Comparison of ENCODE assay signal across 8 cellular contexts in the genomic region with DNA sequence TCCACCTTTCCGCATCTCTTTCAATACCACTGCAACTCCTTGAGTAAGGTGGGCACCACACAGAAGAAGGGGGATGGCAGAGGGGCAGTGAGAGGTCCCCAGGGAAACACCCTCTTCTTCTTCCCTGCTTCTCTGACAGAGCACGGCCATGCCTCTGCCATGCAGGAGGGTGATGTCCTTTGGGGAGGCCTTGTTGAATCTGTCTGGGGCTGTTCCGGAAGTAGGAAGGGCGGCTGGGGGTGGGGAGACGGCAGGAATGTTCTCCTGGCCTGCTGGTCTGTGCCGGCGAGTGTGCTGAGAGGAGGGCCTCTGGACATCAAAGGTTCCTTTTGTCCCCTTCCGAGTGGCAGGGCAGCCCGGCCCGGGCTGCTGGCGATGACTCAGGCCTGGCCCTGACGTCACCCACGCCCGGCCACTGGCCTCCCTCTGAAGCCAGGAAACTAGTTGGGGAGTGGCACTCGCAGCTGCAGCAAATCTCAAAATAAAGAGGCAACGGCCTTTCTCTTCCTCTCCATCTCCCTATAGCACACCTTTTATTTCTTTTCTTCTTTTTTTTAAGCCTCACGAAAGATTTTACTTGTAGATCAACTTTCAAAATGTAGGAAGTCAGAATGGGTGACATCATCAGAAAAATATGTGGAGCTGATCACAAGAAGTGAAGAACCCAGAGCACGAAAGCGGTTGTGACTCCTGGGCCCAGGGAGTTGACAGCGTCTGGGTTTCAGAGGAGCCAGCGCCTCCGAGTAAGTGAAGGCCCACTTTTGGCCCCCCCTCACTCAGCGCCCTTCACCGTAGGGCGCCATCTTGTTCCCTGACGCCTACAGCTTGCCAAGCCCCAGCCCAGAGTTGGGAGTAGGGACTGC. TPM values are rescaled to one million over a fixed set of nuclear protein-coding genes. Genes with fewer than 3 reads are reported as not detected.
DNase-seq lines count a peak whose midpoint lies in the region; ATAC-seq and TF ChIP-seq lines count a peak whose summit lies in the region.

A gene with protein sequence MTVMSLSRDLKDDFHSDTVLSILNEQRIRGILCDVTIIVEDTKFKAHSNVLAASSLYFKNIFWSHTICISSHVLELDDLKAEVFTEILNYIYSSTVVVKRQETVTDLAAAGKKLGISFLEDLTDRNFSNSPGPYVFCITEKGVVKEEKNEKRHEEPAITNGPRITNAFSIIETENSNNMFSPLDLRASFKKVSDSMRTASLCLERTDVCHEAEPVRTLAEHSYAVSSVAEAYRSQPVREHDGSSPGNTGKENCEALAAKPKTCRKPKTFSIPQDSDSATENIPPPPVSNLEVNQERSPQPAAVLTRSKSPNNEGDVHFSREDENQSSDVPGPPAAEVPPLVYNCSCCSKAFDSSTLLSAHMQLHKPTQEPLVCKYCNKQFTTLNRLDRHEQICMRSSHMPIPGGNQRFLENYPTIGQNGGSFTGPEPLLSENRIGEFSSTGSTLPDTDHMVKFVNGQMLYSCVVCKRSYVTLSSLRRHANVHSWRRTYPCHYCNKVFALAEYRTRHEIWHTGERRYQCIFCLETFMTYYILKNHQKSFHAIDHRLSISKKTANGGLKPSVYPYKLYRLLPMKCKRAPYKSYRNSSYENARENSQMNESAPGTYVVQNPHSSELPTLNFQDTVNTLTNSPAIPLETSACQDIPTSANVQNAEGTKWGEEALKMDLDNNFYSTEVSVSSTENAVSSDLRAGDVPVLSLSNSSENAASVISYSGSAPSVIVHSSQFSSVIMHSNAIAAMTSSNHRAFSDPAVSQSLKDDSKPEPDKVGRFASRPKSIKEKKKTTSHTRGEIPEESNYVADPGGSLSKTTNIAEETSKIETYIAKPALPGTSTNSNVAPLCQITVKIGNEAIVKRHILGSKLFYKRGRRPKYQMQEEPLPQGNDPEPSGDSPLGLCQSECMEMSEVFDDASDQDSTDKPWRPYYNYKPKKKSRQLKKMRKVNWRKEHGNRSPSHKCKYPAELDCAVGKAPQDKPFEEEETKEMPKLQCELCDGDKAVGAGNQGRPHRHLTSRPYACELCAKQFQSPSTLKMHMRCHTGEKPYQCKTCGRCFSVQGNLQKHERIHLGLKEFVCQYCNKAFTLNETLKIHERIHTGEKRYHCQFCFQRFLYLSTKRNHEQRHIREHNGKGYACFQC (N-terminal part only) (plus strand): TSS at position 443 of the 863 bp plus-strand sequence. CDS start 73,885 bp downstream, outside the sequence.

- peaks cover 3% of the 10 kb centered on the region for H3K4me1 ChIP-seq in Loucy (ENCODE audit: insufficient read depth, low read length, poor library complexity, severe bottlenecking)

- ATAC-seq in GM21825 (IDR thresholded peaks at IDR 0.05; ENCODE audit: unreplicated experiment): no peak

- TF ChIP-seq CTCF in Loucy (conservative IDR thresholded peaks at IDR 0.05; ENCODE audit: low read length): no peak

- H3K9ac ChIP-seq in Loucy (ENCODE audit: low read depth, low read length, poor library complexity, severe bottlenecking): no peak within 1 kb of the TSS

- H3K4me3 ChIP-seq in Loucy (ENCODE audit: low read length, poor library complexity, severe bottlenecking): no peak within 1 kb of the TSS

- no peaks in the 10 kb centered on the region for H3K79me2 ChIP-seq in Loucy (ENCODE audit: insufficient read depth, low read length)

- no peaks in the 10 kb centered on the region for H4K20me1 ChIP-seq in Loucy (ENCODE audit: insufficient read depth, low read length, poor library complexity, severe bottlenecking)

- no peaks in the 10 kb centered on the region for H3F3A ChIP-seq in Loucy (ENCODE audit: low read depth)

- no peak within 1 kb of the TSS for H3K4me2 ChIP-seq in Loucy (ENCODE audit: low read depth, low read length, poor library complexity, severe bottlenecking)

- no peaks in the 10 kb centered on the region for H3K9me2 ChIP-seq in Loucy (replicated peaks; ENCODE audit: low read depth, low read length)

- H2AFZ ChIP-seq in Loucy (ENCODE audit: low read length): peak within 1 kb of the TSS; percentile 68

- no peaks in the 10 kb centered on the region for H3K36me3 ChIP-seq in Loucy (ENCODE audit: insufficient read depth, low read length)

- DNase-seq in Daoy (ENCODE audit: low read depth): peak; percentile 97
- peak; percentile 98 for DNase-seq in astrocyte of the hippocampus (ENCODE audit: low read depth, low spot score)
- DNase-seq in hepatic stellate cell (ENCODE audit: low spot score): peak; percentile 80
- DNase-seq in posterior vena cava (ENCODE audit: low spot score): peak; percentile 97
- DNase-seq in NAMALWA (ENCODE audit: low spot score): no peak
- DNase-seq in activated effector memory CD4-positive, alpha-beta T cell treated with anti-CD3 and anti-CD28 coated beads, Interleukin-2, amount 50 U/mL, for 16 hours: no peak

- no peaks in the 10 kb centered on the region for H3K27me3 ChIP-seq in Loucy (ENCODE audit: insufficient read depth, low read length, poor library complexity, severe bottlenecking)

- no peaks in the 10 kb centered on the region for H3K9me3 ChIP-seq in Loucy (ENCODE audit: insufficient read depth, low read depth, low read length)

- intact Hi-C loops in posterior vena cava (cut with DNase I): loop anchor here (5.0 to 10.0 kb wide), 2 partner anchors 53 to 84 kb away; no protein-coding TSS in a partner anchor

RNA-seq across cellular contexts. Expression of the gene that starts here (rescaled TPM):
- total RNA-seq in Daoy (2014; rRNA removed; shearing (Covaris generic)): 45.6 and 55.6 TPM in 2 replicates
- 100 to 1,000 TPM; 101 to 125 TPM for total RNA-seq in posterior vena cava

Comparison
In these comparisons a context has a peak if more than half of its experiments do, and no peak if none do; other contexts are left out.
1. DNase-seq: peak in Daoy (single experiment), astrocyte of the hippocampus (single experiment), hepatic stellate cell (single experiment) and posterior vena cava (single experiment); none in NAMALWA (single experiment) and activated effector memory CD4-positive, alpha-beta T cell treated with anti-CD3 and anti-CD28 coated beads, Interleukin-2, amount 50 U/mL, for 16 hours (single experiment).